ENCODE assay signal across 16 cellular contexts in genomic region chr22:42905217-42905616, GRCh38. TPM values are rescaled to one million over a fixed set of nuclear protein-coding genes. Genes with fewer than 3 reads are reported as not detected.
DNase-seq lines count a peak whose midpoint lies in the region; ATAC-seq, FAIRE-seq and TF ChIP-seq lines count a peak whose summit lies in the region.
"Had no signal": no experiment of that assay in that cellular context is flagged by ENCODE, and none has a peak within 500 bp of the region (broad histone marks: within the 10 kb centered on the region; RNA-seq: fewer than 3 reads in every experiment).

No MANE protein-coding gene starts in this region.

- no peak overlapping the region for H3K27ac ChIP-seq in astrocyte (ENCODE audit: low read depth, low read length)
- H3K27ac ChIP-seq in thyroid gland, result peak overlapping the region; percentile 4 to 67 (median 34)

- H3K27ac Mint-ChIP-seq in astrocyte (ENCODE audit: unreplicated experiment), result no peak overlapping the region
- H3K27ac Mint-ChIP-seq: activated B cell treated with CpG ODN at 0.5 μM for 24 hours had no signal

- H4K20me1 ChIP-seq in astrocyte (ENCODE audit: insufficient read depth, low read length), result peaks cover 92% of the 10 kb centered on the region

- H3K9me3 ChIP-seq in astrocyte (ENCODE audit: insufficient read depth, low read depth, low read length), result no peaks in the 10 kb centered on the region
- H3K9me3 ChIP-seq in thyroid gland, result no peaks in the 10 kb centered on the region

- no peaks in the 10 kb centered on the region for H3K9me3 Mint-ChIP-seq in astrocyte (ENCODE audit: unreplicated experiment)
- H3K9me3 Mint-ChIP-seq: activated B cell treated with CpG ODN at 0.5 μM for 24 hours; CD4-positive, CD25-positive, alpha-beta regulatory T cell had no signal

- H3K4me3 Mint-ChIP-seq in astrocyte (ENCODE audit: unreplicated experiment), result peak overlapping the region; percentile 34
- H3K4me3 Mint-ChIP-seq: activated B cell treated with CpG ODN at 0.5 μM for 24 hours; CD4-positive, CD25-positive, alpha-beta regulatory T cell had no signal

- peaks cover 3% of the 10 kb centered on the region for H3K4me1 Mint-ChIP-seq in astrocyte (ENCODE audit: low read depth, unreplicated experiment)
- H3K4me1 Mint-ChIP-seq: activated B cell treated with CpG ODN at 0.5 μM for 24 hours had no signal

- H3K79me2 ChIP-seq in astrocyte (ENCODE audit: insufficient read depth, low read length), result peaks cover 58% of the 10 kb centered on the region

- peaks cover 25% of the 10 kb centered on the region for H3K36me3 Mint-ChIP-seq in astrocyte (ENCODE audit: low read depth, unreplicated experiment)

- TF ChIP-seq CTCF in astrocyte (IDR thresholded peaks at IDR 0.05; ENCODE audit: insufficient read depth, low read depth, low read length), result no peak
- no peak for TF ChIP-seq CTCF in thyroid gland (IDR thresholded peaks at IDR 0.05)

- no peak for TF ChIP-seq POLR2A in thyroid gland (IDR thresholded peaks at IDR 0.05)

- peak overlapping the region; percentile 20 for H3K4me2 ChIP-seq in astrocyte (ENCODE audit: low read length)

- H3K36me3 ChIP-seq in astrocyte (ENCODE audit: insufficient read depth, low read length), result peaks cover 3% of the 10 kb centered on the region
- peaks cover 0 to under 1% of the 10 kb centered on the region in 2 donors for H3K36me3 ChIP-seq in thyroid gland

- no peaks in the 10 kb centered on the region for H3K27me3 ChIP-seq in astrocyte (ENCODE audit: insufficient read depth, low read length)
- no peaks in the 10 kb centered on the region for H3K27me3 ChIP-seq in thyroid gland

- DNase-seq in NCI-H2029 (lab: John Stamatoyannopoulos, UW), result peak; percentile 54
- no peak for DNase-seq in NCI-H2029 treated with DMSO at 0.1 percent for 48 hours (lab: John Stamatoyannopoulos, UW)
- no peak for DNase-seq in astrocyte (ENCODE audit: low read depth)
- no peak for DNase-seq in left lobe of liver (ENCODE audit: low spot score)
- DNase-seq in thyroid gland, result peak; percentile 44 to 51
- no peak for DNase-seq in NCI-H128 (lab: John Stamatoyannopoulos, UW; ENCODE audit: unreplicated experiment)
- DNase-seq: activated B cell treated with CpG ODN at 0.5 μM for 24 hours; CD4-positive, CD25-positive, alpha-beta regulatory T cell; EL; NCI-H446 treated with DMSO at 0.1 percent for 48 hours; stimulated activated CD4-positive, alpha-beta T cell treated with anti-CD3 and anti-CD28 coated beads, Interleukin-2, amount 100 ng/mL, for 24 hours; SW 1271 had no signal

- intact Hi-C loops in thyroid gland (cut with DNase I), result no loop called here

- H3K27me3 Mint-ChIP-seq in astrocyte (ENCODE audit: low read depth, unreplicated experiment), result no peaks in the 10 kb centered on the region
- H3K27me3 Mint-ChIP-seq: activated B cell treated with CpG ODN at 0.5 μM for 24 hours; CD4-positive, CD25-positive, alpha-beta regulatory T cell had no signal

- ATAC-seq in left lobe of liver (peak; percentile 7), HG02763 (IDR thresholded peaks at IDR 0.05; ENCODE audit: unreplicated experiment) (no peak), GM21528 (IDR thresholded peaks at IDR 0.05; ENCODE audit: low FRiP score, unreplicated experiment) (no peak)
- ATAC-seq: Panc1 had no signal

- H2AFZ ChIP-seq in astrocyte (ENCODE audit: low read depth, low read length), result no peak overlapping the region

- 82 to 83% methylated on average over 13 of the region's 13 CpGs for WGBS in thyroid gland, 2 donors

- H3K4me3 ChIP-seq in astrocyte (ENCODE audit: insufficient read depth, low read depth, low read length), result no peak overlapping the region
- no peak overlapping the region for H3K4me3 ChIP-seq in thyroid gland (replicated peaks in 1 of 3)

- FAIRE-seq in astrocyte (lab: Jason Lieb, UNC), result no peak
- FAIRE-seq: islet of Langerhans had no signal

- no peak overlapping the region for H3K9ac ChIP-seq in astrocyte (ENCODE audit: low read length)

- H3K4me1 ChIP-seq in astrocyte (ENCODE audit: insufficient read depth, low read length) (peaks cover 14% of the 10 kb centered on the region), thyroid gland (peaks cover 25 to 45% of the 10 kb centered on the region in 2 donors)

RNA-seq across cellular contexts. Expression of gene ARFGAP3, which starts 48.1 kb away (rescaled TPM):
- total RNA-seq in astrocyte (59.5 and 64.1 TPM in 2 replicates), left lobe of liver (20.2 TPM), thyroid gland (100 to 1,000 TPM in 2 of 4 donors, 10 to 100 TPM in 2; 82.3 to 106 (median 94.2) TPM)

Comparison
In these comparisons a context has a peak if more than half of its experiments do, and no peak if none do; other contexts are left out.
1. DNase-seq: peak in NCI-H2029 (single experiment) and thyroid gland (2 of 2); none in NCI-H2029 treated with DMSO at 0.1 percent for 48 hours (single experiment), astrocyte (single experiment), left lobe of liver (single experiment) and NCI-H128 (single experiment).